Comparison of ENCODE assay signal across 20 cellular contexts in the genomic region with DNA sequence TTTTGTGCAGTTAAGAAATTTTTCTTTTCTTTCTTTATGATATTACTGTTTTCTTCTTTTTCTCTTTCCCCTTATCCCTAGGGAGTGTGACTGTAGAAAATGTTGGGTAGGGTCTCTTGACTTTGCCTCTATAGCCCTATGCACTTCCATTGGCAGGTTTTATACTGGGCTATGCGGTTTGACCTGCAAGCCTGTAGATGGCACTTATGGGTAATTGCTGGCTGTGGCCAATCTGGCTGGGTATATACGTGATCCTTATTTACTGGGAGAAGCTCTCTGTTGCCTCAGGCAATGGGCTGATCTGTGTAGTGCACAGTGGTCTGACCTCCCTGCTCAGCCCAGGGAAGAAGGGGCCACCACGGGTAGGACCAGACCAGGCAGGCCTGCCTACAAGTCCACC.
A peak's percentile ranks its signal among the peaks of the same experiment; 100 is the strongest.
DNase-seq lines count a peak whose midpoint lies in the region; ATAC-seq, FAIRE-seq and TF ChIP-seq lines count a peak whose summit lies in the region.
"Had no signal": no experiment of that assay in that cellular context is flagged by ENCODE, and none has a peak within 500 bp of the region (broad histone marks: within the 10 kb centered on the region; RNA-seq: fewer than 3 reads in every experiment).

No MANE protein-coding gene starts in this region.

- no peak for TF ChIP-seq POLR2A in HCT116 (IDR thresholded peaks at IDR 0.05; ENCODE audit: borderline replicate concordance, extremely low read depth, insufficient read depth, insufficient read length)

- peak; percentile 34; the same call in 1 of the 2 replicates for TF ChIP-seq RAD21 in HCT116 (IDR thresholded peaks at IDR 0.05; ENCODE audit: low read depth)

- FAIRE-seq in keratinocyte (lab: Jason Lieb, UNC) = no peak
- FAIRE-seq: A204.1, D721Med had no signal

- H3K27ac ChIP-seq in AG04450 (ENCODE audit: low read depth, low read length) = no peak overlapping the region
- no peak overlapping the region for H3K27ac ChIP-seq in HCT116 (ENCODE audit: low read depth, low read length)
- no peak overlapping the region for H3K27ac ChIP-seq in keratinocyte (ENCODE audit: control insufficient read depth, insufficient read depth, low read length)
- no peak overlapping the region for H3K27ac ChIP-seq in SJCRH30
- H3K27ac ChIP-seq: BLaER1 treated with 17β-estradiol and CSF1 and Interleukin-3, amounts not matched to agents 10 nM and 100 nM; KMS-11; SJSA1 had no signal

- no peaks in the 10 kb centered on the region for H3K36me3 ChIP-seq in HCT116 (ENCODE audit: control insufficient read depth in 1 of 2, insufficient read depth in 2 of 2, low read length in 2 of 2)
- H3K36me3 ChIP-seq in keratinocyte (ENCODE audit: control insufficient read depth in 2 of 2, extremely low read depth in 1 of 2, insufficient read depth in 2 of 2, low read length in 2 of 2) = no peaks in the 10 kb centered on the region
- no peaks in the 10 kb centered on the region for H3K36me3 ChIP-seq in SJCRH30
- H3K36me3 ChIP-seq: BLaER1 treated with 17β-estradiol and CSF1 and Interleukin-3, amounts not matched to agents 10 nM and 100 nM; HAP-1; SJSA1 had no signal

- POLR2A ChIA-PET in AG04450 (lab: Yijun Ruan, JAX) (no interaction called here), HCT116 (lab: Charles Lee) (no interaction called here)

- dilution Hi-C loops in keratinocyte (cut with MboI; ENCODE audit: extremely low pct_ligation_motif_present, low sequenced_read_pairs) = no loop called here

- no peaks in the 10 kb centered on the region for H3K9me2 ChIP-seq in HCT116 (ENCODE audit: insufficient read depth)

- CTCF ChIA-PET in AG04450 (lab: Charles Lee) = no interaction called here
- CTCF ChIA-PET in HCT116 (lab: Charles Lee) = interaction anchor here (1.2 kb wide), 1 partner anchor 15 kb away, joined by 3 read pairs; no protein-coding TSS in a partner anchor

- H3K9me1 ChIP-seq in keratinocyte (ENCODE audit: control insufficient read depth, extremely low read depth, insufficient read depth, low read length) = no peaks in the 10 kb centered on the region

- ATAC-seq in HCT116 (peak; percentile 64), HG02763 (IDR thresholded peaks at IDR 0.05; ENCODE audit: unreplicated experiment) (no peak), HG02870 (IDR thresholded peaks at IDR 0.05; ENCODE audit: unreplicated experiment) (no peak)
- ATAC-seq: Panc1 had no signal

- H3K4me3 ChIP-seq in AG04450 (ENCODE audit: low read depth, low read length) (no peak overlapping the region), HCT116 (replicated peaks in 1 of 2; ENCODE audit: low read depth in 1 of 2, low read length in 2 of 2) (no peak overlapping the region), choroid plexus epithelial cell (ENCODE audit: low read depth, low read length) (no peak overlapping the region), keratinocyte (ENCODE audit: control insufficient read depth in 2 of 3, extremely low read depth in 1 of 3, insufficient read depth in 2 of 3, low read depth in 1 of 3, low read length in 3 of 3) (no peak overlapping the region), SJCRH30 (no peak overlapping the region)
- H3K4me3 ChIP-seq: BLaER1 treated with 17β-estradiol and CSF1 and Interleukin-3, amounts not matched to agents 10 nM and 100 nM; HAP-1; SJSA1 had no signal

- TF ChIP-seq CTCF in AG04450 (IDR thresholded peaks at IDR 0.05; ENCODE audit: low read depth, low read length) (peak; percentile 20; the same call in 1 of the 2 replicates), HCT116 (IDR thresholded peaks at IDR 0.05 in 2 of 3, conservative IDR thresholded peaks at IDR 0.05 in 1 of 3; ENCODE audit: borderline replicate concordance in 1 of 3, insufficient read depth in 1 of 3, low read depth in 2 of 3, low read length in 2 of 3) (0 out of 6 replicates have a peak, but pooled peaks of 1 of the 3 experiments have one; percentile 14), choroid plexus epithelial cell (conservative IDR thresholded peaks at IDR 0.05; ENCODE audit: low read depth, low read length) (peak; percentile 9), keratinocyte (optimal IDR thresholded peaks at IDR 0.05 in 1 of 3, IDR thresholded peaks at IDR 0.05 in 1 of 3, conservative IDR thresholded peaks at IDR 0.05 in 1 of 3; ENCODE audit: extremely low read depth in 1 of 3, insufficient read depth in 2 of 3, low read length in 3 of 3) (peak in 2 of 3 experiments; percentile 15 to 16)

- H3K4me1 ChIP-seq in HCT116 (ENCODE audit: control insufficient read depth in 1 of 2, insufficient read depth in 2 of 2, low read length in 2 of 2) (no peaks in the 10 kb centered on the region), keratinocyte (ENCODE audit: control insufficient read depth, extremely low read depth, insufficient read depth, low read length) (no peaks in the 10 kb centered on the region), SJCRH30 (no peaks in the 10 kb centered on the region)
- H3K4me1 ChIP-seq: BLaER1 treated with 17β-estradiol and CSF1 and Interleukin-3, amounts not matched to agents 10 nM and 100 nM; HAP-1; SJSA1 had no signal

- RAD21 ChIA-PET in HCT116 (lab: Charles Lee; ENCODE audit: low non-redundant PET in 1 of 2, low total read pairs in 2 of 2, uncharacterized antibody in 2 of 2, unreplicated experiment in 2 of 2) = no interaction called here

- H4K20me1 ChIP-seq in HCT116 (ENCODE audit: insufficient read depth) = no peaks in the 10 kb centered on the region
- H4K20me1 ChIP-seq in keratinocyte (ENCODE audit: control insufficient read depth, extremely low read depth, insufficient read depth, low read length) = no peaks in the 10 kb centered on the region
- H4K20me1 ChIP-seq: BLaER1 treated with 17β-estradiol and CSF1 and Interleukin-3, amounts not matched to agents 10 nM and 100 nM had no signal

- H3K9me3 ChIP-seq in AG04450 (ENCODE audit: control insufficient read depth, insufficient read depth, low read length) = peaks cover 3% of the 10 kb centered on the region; the same call in 1 of the 2 replicates
- H3K9me3 ChIP-seq in HCT116 (ENCODE audit: control insufficient read depth in 1 of 2, insufficient read depth in 1 of 2, low read depth in 1 of 2, low read length in 2 of 2) = no peaks in the 10 kb centered on the region
- no peaks in the 10 kb centered on the region for H3K9me3 ChIP-seq in keratinocyte (ENCODE audit: control insufficient read depth, low read depth, low read length)
- H3K9me3 ChIP-seq in SJCRH30 (replicated peaks) = 0 out of 2 replicates have a peak, but pooled peaks cover 5% of the 10 kb centered on the region
- H3K9me3 ChIP-seq: HAP-1, SJSA1 had no signal

- H2AFZ ChIP-seq in HCT116 (ENCODE audit: low read depth, low read length, poor library complexity, severe bottlenecking) (no peak overlapping the region), keratinocyte (ENCODE audit: control insufficient read depth, low read length) (no peak overlapping the region)

- no peak for DNase-seq in AG04450 (ENCODE audit: low read depth, low spot score)
- DNase-seq in HCT116 (ENCODE audit: low read depth, low spot score) = no peak
- no peak for DNase-seq in choroid plexus epithelial cell (ENCODE audit: low read depth)
- no peak for DNase-seq in keratinocyte (ENCODE audit: low read depth, low spot score)
- no peak for DNase-seq in SJCRH30
- DNase-seq in NCI-H345 (lab: John Stamatoyannopoulos, UW) = no peak
- DNase-seq: DMS79, NCI-H1417 treated with DMSO at 0.1 percent for 48 hours, NCI-H2029, NCI-H446, NCI-H526 treated with DMSO at 0.1 percent for 48 hours had no signal

- intact Hi-C loops in HCT116 (cut with micrococcal nuclease) = no loop called here

- no peaks in the 10 kb centered on the region for H3K79me2 ChIP-seq in HCT116 (ENCODE audit: insufficient read depth, low read length)
- H3K79me2 ChIP-seq in keratinocyte (ENCODE audit: control insufficient read depth, insufficient read depth, low read length) = no peaks in the 10 kb centered on the region

- H3K27me3 ChIP-seq in AG04450 (ENCODE audit: control insufficient read depth, insufficient read depth, low read length) = no peaks in the 10 kb centered on the region
- H3K27me3 ChIP-seq in HCT116 (ENCODE audit: insufficient read depth, low read length) = no peaks in the 10 kb centered on the region
- H3K27me3 ChIP-seq in keratinocyte (ENCODE audit: control insufficient read depth, extremely low read depth, insufficient read depth, low read length) = no peaks in the 10 kb centered on the region
- H3K27me3 ChIP-seq in SJCRH30 = no peaks in the 10 kb centered on the region
- H3K27me3 ChIP-seq: BLaER1 treated with 17β-estradiol and CSF1 and Interleukin-3, amounts not matched to agents 10 nM and 100 nM; SJSA1 had no signal

- H3K9ac ChIP-seq in HCT116 (ENCODE audit: low read length) (no peak overlapping the region), keratinocyte (ENCODE audit: control insufficient read depth, extremely low read depth, insufficient read depth, low read length) (no peak overlapping the region)
- H3K9ac ChIP-seq: BLaER1 treated with 17β-estradiol and CSF1 and Interleukin-3, amounts not matched to agents 10 nM and 100 nM; KMS-11 had no signal

- H3K4me2 ChIP-seq in HCT116 (ENCODE audit: low read length) = no peak overlapping the region
- H3K4me2 ChIP-seq in keratinocyte (ENCODE audit: control insufficient read depth, extremely low read depth, insufficient read depth, low read depth, low read length) = no peak overlapping the region
- H3K4me2 ChIP-seq: BLaER1 treated with 17β-estradiol and CSF1 and Interleukin-3, amounts not matched to agents 10 nM and 100 nM; KMS-11 had no signal

- no TSS peak for BruUV-seq in HCT116 (replicated peaks; lab: Mats Ljungman, UMichigan)

TF ChIP-seq in HCT116, 20 proteins besides CTCF, POLR2A, EP300 and RAD21 (continues in another document):
- no peak for TF ChIP-seq CEBPB (IDR thresholded peaks at IDR 0.05; ENCODE audit: low read depth)
- no peak for TF ChIP-seq FOSL1 (IDR thresholded peaks at IDR 0.05; ENCODE audit: low read depth)
